In genomic region chr2:24421668-24422067, GRCh38 we compare ENCODE assay signal across 8 cellular contexts.
DNase-seq lines count a peak whose midpoint lies in the region; ATAC-seq, FAIRE-seq and TF ChIP-seq lines count a peak whose summit lies in the region.

No MANE protein-coding gene starts in this region.

- WGBS in pancreas, 2 donors: 26 to 29% methylated on average over 4 of the region's 4 CpGs

- BruUV-seq in PC-3 (replicated peaks; lab: Mats Ljungman, UMichigan): no TSS peak

- no peak overlapping the region for H3K9ac ChIP-seq in PC-3 (ENCODE audit: low read length)

- 0 out of 2 replicates have a peak overlapping the region, but pooled peaks have one; percentile 20 for H2AFZ ChIP-seq in PC-3 (ENCODE audit: low read length)

- DNase-seq in AG10803 (ENCODE audit: low read depth): peak; percentile 29
- peak; percentile 34 for DNase-seq in H7
- peak; percentile 73 for DNase-seq in PC-3
- DNase-seq in activated T-helper 1 cell treated with anti-CD3 and anti-CD28 coated beads, Interleukin-2, amount 50 U/mL, for 16 hours (ENCODE audit: low read depth in 1 of 2, low spot score in 1 of 2): peak; percentile 16 to 27
- DNase-seq in germinal center (ENCODE audit: low spot score): peak; percentile 48
- DNase-seq in pancreas: peak in 3 of 6 donors; percentile 22 to 55 (median 54)
- DNase-seq in uterus: peak; percentile 39 to 58

- no peak for FAIRE-seq in pancreas (lab: Jason Lieb, UNC)

- TF ChIP-seq CTCF in AG10803 (conservative IDR thresholded peaks at IDR 0.05; ENCODE audit: low read length) (peak; percentile 59), PC-3 (conservative IDR thresholded peaks at IDR 0.05; ENCODE audit: low read depth, low read length) (peak; percentile 82), pancreas (IDR thresholded peaks at IDR 0.05) (peak in 2 of 4 donors; percentile 17 to 24), uterus (IDR thresholded peaks at IDR 0.05) (peak; percentile 38 to 56 (median 46))

- no peaks in the 10 kb centered on the region for H3F3A ChIP-seq in PC-3 (ENCODE audit: low read length, unreplicated experiment)

- H3K79me2 ChIP-seq in PC-3 (ENCODE audit: low read length): no peaks in the 10 kb centered on the region

- CTCF ChIA-PET in PC-3 (lab: Charles Lee): no interaction called here

- ATAC-seq in PC-3 (peak; percentile 83), pancreas (peak; percentile 50 to 87 (median 78)), GM18498 (IDR thresholded peaks at IDR 0.05; ENCODE audit: unreplicated experiment) (no peak)

- H3K4me3 ChIP-seq in AG10803 (ENCODE audit: low read length) (no peak overlapping the region), H7 (ENCODE audit: insufficient read depth, low read depth, low read length) (no peak overlapping the region), PC-3 (ENCODE audit: low read length) (no peak overlapping the region), pancreas (no peak overlapping the region), uterus (no peak overlapping the region)

- H3K9me3 ChIP-seq in PC-3 (ENCODE audit: low read length): no peaks in the 10 kb centered on the region
- H3K9me3 ChIP-seq in pancreas: no peaks in the 10 kb centered on the region
- H3K9me3 ChIP-seq in uterus: no peaks in the 10 kb centered on the region

- H3K9me2 ChIP-seq in PC-3 (replicated peaks; ENCODE audit: low read length): no peaks in the 10 kb centered on the region

- POLR2A ChIA-PET in PC-3 (lab: Charles Lee; ENCODE audit: unreplicated experiment): interaction anchor here (0.6 kb wide), 1 partner anchor 106 kb away, joined by 13 read pairs; no protein-coding TSS in a partner anchor

- H3K27ac ChIP-seq in PC-3 (ENCODE audit: low read length) (no peak overlapping the region), pancreas (no peak overlapping the region), uterus (no peak overlapping the region)

- H3K4me2 ChIP-seq in PC-3 (ENCODE audit: low read length): no peak overlapping the region

- no peaks in the 10 kb centered on the region for H3K4me1 ChIP-seq in PC-3 (ENCODE audit: insufficient read depth, low read length)
- no peaks in the 10 kb centered on the region for H3K4me1 ChIP-seq in pancreas
- no peaks in the 10 kb centered on the region for H3K4me1 ChIP-seq in uterus

- no peaks in the 10 kb centered on the region for H4K20me1 ChIP-seq in PC-3 (ENCODE audit: low read length)

- H3K36me3 ChIP-seq in H7 (replicated peaks; ENCODE audit: control insufficient read depth, insufficient read depth, low read length) (no peaks in the 10 kb centered on the region), PC-3 (ENCODE audit: low read depth, low read length) (no peaks in the 10 kb centered on the region), pancreas (no peaks in the 10 kb centered on the region), uterus (no peaks in the 10 kb centered on the region)

- TF ChIP-seq POLR2A in uterus (IDR thresholded peaks at IDR 0.05): no peak

- intact Hi-C loops in PC-3 (cut with micrococcal nuclease) (no loop called here), pancreas (cut with DNase I) (loop anchor here in 1 of 3 donors (5.0 kb wide), 1 partner anchor 406 kb away; no protein-coding TSS in a partner anchor), uterus (cut with DNase I; ENCODE audit: low total_unique reads) (no loop called here)

- no peaks in the 10 kb centered on the region for H3K27me3 ChIP-seq in H7 (ENCODE audit: control insufficient read depth, insufficient read depth, low read length)
- H3K27me3 ChIP-seq in PC-3 (ENCODE audit: low read length): no peaks in the 10 kb centered on the region
- H3K27me3 ChIP-seq in pancreas: no peaks in the 10 kb centered on the region
- H3K27me3 ChIP-seq in uterus: no peaks in the 10 kb centered on the region
